8 cellular contexts compared by ENCODE assay signal in the genomic region with DNA sequence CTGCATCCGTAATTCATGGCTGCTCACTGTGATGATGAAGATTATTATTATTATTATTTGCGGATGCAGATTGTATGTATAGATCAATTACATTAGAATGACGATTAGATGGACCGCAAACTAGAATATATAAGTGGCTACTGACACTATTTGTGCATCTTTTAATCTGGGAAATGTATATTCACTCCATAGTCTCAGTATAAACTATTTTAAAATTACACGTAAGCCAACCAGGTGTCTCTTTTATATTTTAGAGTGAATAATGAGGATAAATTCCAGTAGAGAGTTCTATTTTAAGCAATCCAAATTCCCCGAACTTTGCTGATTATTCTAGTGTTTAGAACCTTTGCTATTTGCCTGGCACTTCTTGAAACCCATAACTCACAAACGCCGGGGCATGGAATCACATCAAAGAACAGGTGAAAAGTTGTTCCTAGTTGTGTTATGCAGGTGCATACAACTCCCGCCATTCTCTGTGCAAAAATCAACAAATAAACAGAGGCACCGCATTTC. TPM values are rescaled to one million over a fixed set of nuclear protein-coding genes. Genes with fewer than 3 reads are reported as not detected.
DNase-seq lines count a peak whose midpoint lies in the region; ATAC-seq and TF ChIP-seq lines count a peak whose summit lies in the region.

No MANE protein-coding gene starts in this region.

- H3K4me3 ChIP-seq in CD8-positive, alpha-beta T cell (ENCODE audit: low read depth, low read length): peak overlapping the region; percentile 63
- peak overlapping the region; percentile 40 for H3K4me3 ChIP-seq in NT2/D1 (ENCODE audit: insufficient read length, low read depth)
- H3K4me3 ChIP-seq in effector memory CD4-positive, alpha-beta T cell (ENCODE audit: insufficient read depth, low read depth, low read length, poor library complexity, severe bottlenecking): peak overlapping the region; percentile 49
- H3K4me3 ChIP-seq in osteoblast (ENCODE audit: insufficient read depth, low read length): peak overlapping the region; percentile 95

- peak overlapping the region; percentile 96 for H3K27ac ChIP-seq in CD8-positive, alpha-beta T cell (ENCODE audit: low read depth, low read length)
- H3K27ac ChIP-seq in effector memory CD4-positive, alpha-beta T cell (ENCODE audit: insufficient read depth, low read length, poor library complexity, severe bottlenecking): peak overlapping the region; percentile 45
- no peak overlapping the region for H3K27ac ChIP-seq in osteoblast (ENCODE audit: low read depth, low read length)

- no peaks in the 10 kb centered on the region for H3K9me3 Mint-ChIP-seq in CD8-positive, alpha-beta T cell

- no peak for DNase-seq in CD8-positive, alpha-beta T cell
- DNase-seq in NT2/D1 (ENCODE audit: low read depth, low spot score) (no peak), osteoblast (ENCODE audit: insufficient read length, low spot score, missing footprints) (no peak), DMS 273 treated with DMSO at 0.1 percent for 48 hours (lab: John Stamatoyannopoulos, UW) (no peak), NCI-H1048 (lab: John Stamatoyannopoulos, UW) (no peak), kidney glomerular epithelial cell (lab: John Stamatoyannopoulos, UW) (no peak), GM19238 (ENCODE audit: insufficient read length, low spot score) (no peak)
- DNase-seq in effector memory CD4-positive, alpha-beta T cell: no peak

- no peaks in the 10 kb centered on the region for H3K36me3 ChIP-seq in CD8-positive, alpha-beta T cell (ENCODE audit: insufficient read depth, low read length)
- H3K36me3 ChIP-seq in NT2/D1 (ENCODE audit: insufficient read depth, insufficient read length, low read length) (peaks cover 27% of the 10 kb centered on the region), osteoblast (ENCODE audit: insufficient read depth, low read length) (peaks cover 4% of the 10 kb centered on the region)
- H3K36me3 ChIP-seq in effector memory CD4-positive, alpha-beta T cell (ENCODE audit: control insufficient read depth, insufficient read depth, low read length): peaks cover 13% of the 10 kb centered on the region

- H3K36me3 Mint-ChIP-seq in CD8-positive, alpha-beta T cell: peaks cover 28% of the 10 kb centered on the region

- no peaks in the 10 kb centered on the region for H3K9me3 ChIP-seq in CD8-positive, alpha-beta T cell (ENCODE audit: low read length)
- no peaks in the 10 kb centered on the region for H3K9me3 ChIP-seq in NT2/D1 (ENCODE audit: insufficient read depth, low read length)
- no peaks in the 10 kb centered on the region for H3K9me3 ChIP-seq in effector memory CD4-positive, alpha-beta T cell (ENCODE audit: control insufficient read depth, low read length)
- H3K9me3 ChIP-seq in osteoblast (ENCODE audit: low read depth, low read length): no peaks in the 10 kb centered on the region

- peaks cover 31% of the 10 kb centered on the region for H3K4me1 Mint-ChIP-seq in CD8-positive, alpha-beta T cell (ENCODE audit: low read depth)

- peak overlapping the region; percentile 98 for H3K4me3 Mint-ChIP-seq in CD8-positive, alpha-beta T cell

- CTCF ChIA-PET in CD8-positive, alpha-beta T cell (lab: Charles Lee): no interaction called here

- POLR2A ChIA-PET in CD8-positive, alpha-beta T cell (lab: Charles Lee): interaction anchor here (0.6 to 1.2 kb wide), 10 partner anchors 17 to 579 kb away, joined by 3 to 5 read pairs (median 4); no protein-coding TSS in a partner anchor

- no peaks in the 10 kb centered on the region for H3K27me3 ChIP-seq in CD8-positive, alpha-beta T cell (ENCODE audit: insufficient read depth, low read length)
- H3K27me3 ChIP-seq in NT2/D1 (ENCODE audit: insufficient read depth, insufficient read length) (no peaks in the 10 kb centered on the region), osteoblast (ENCODE audit: insufficient read depth, low read length) (peaks cover 7% of the 10 kb centered on the region)
- H3K27me3 ChIP-seq in effector memory CD4-positive, alpha-beta T cell (replicated peaks; ENCODE audit: control insufficient read depth, insufficient read depth, low read length, poor library complexity, severe bottlenecking): no peaks in the 10 kb centered on the region

- H2AFZ ChIP-seq in osteoblast (ENCODE audit: low read length): peak overlapping the region; percentile 93

- H3K4me1 ChIP-seq in CD8-positive, alpha-beta T cell (ENCODE audit: insufficient read depth, low read length): peaks cover 12% of the 10 kb centered on the region
- H3K4me1 ChIP-seq in NT2/D1 (ENCODE audit: insufficient read depth, insufficient read length): no peaks in the 10 kb centered on the region
- H3K4me1 ChIP-seq in effector memory CD4-positive, alpha-beta T cell (ENCODE audit: control insufficient read depth, insufficient read depth, low read length, poor library complexity, severe bottlenecking): no peaks in the 10 kb centered on the region
- H3K4me1 ChIP-seq in osteoblast (ENCODE audit: insufficient read depth, low read length): peaks cover 12% of the 10 kb centered on the region

- H4K20me1 ChIP-seq in osteoblast (ENCODE audit: insufficient read depth, low read length): no peaks in the 10 kb centered on the region

- ATAC-seq in CD8-positive, alpha-beta T cell: no peak

- TF ChIP-seq CTCF in CD8-positive, alpha-beta T cell (IDR thresholded peaks at IDR 0.05): no peak
- TF ChIP-seq CTCF in osteoblast (IDR thresholded peaks at IDR 0.05; ENCODE audit: extremely low read depth, low read depth, low read length): no peak

- H3K27me3 Mint-ChIP-seq in CD8-positive, alpha-beta T cell (ENCODE audit: low read depth): peaks cover 22% of the 10 kb centered on the region

- intact Hi-C loops in CD8-positive, alpha-beta T cell (cut with DNase I, micrococcal nuclease): loop anchor here (1.0 to 10.0 kb wide), 4 partner anchors 37 to 446 kb away; partner anchors contain the start of genes FAM3C (in 2 of the 2) and CPED1 (in 1 of the 2)

- peaks cover 16% of the 10 kb centered on the region for H3K79me2 ChIP-seq in osteoblast (ENCODE audit: insufficient read depth, low read length)

- H3K9ac ChIP-seq in NT2/D1 (ENCODE audit: insufficient read length, low read depth): no peak overlapping the region

- peak overlapping the region; percentile 95 for H3K4me2 ChIP-seq in osteoblast (ENCODE audit: insufficient read depth, low read length)

- peak overlapping the region; percentile 98 for H3K27ac Mint-ChIP-seq in CD8-positive, alpha-beta T cell

RNA-seq across cellular contexts. Expression of gene ING3, which starts 0.5 kb away (rescaled TPM):
- total RNA-seq in CD8-positive, alpha-beta T cell: 10 to 100 TPM; 51.3 to 53.7 TPM
- 16.6 and 17.7 TPM in 2 replicates for total RNA-seq in osteoblast

RNA-seq across cellular contexts. Expression of gene CPED1, which starts 38.4 kb away (rescaled TPM):
- not detected for total RNA-seq in CD8-positive, alpha-beta T cell
- total RNA-seq in osteoblast: 30.8 and 37.4 TPM in 2 replicates

Comparison
In these comparisons a context has a peak if more than half of its experiments do, and no peak if none do; other contexts are left out.
1. H3K4me3 ChIP-seq: peak in every context shown above with its lines; median percentile 95 in osteoblast; 63 in CD8-positive, alpha-beta T cell; 49 in effector memory CD4-positive, alpha-beta T cell; 40 in NT2/D1.
2. RNA of gene CPED1, which starts 38.4 kb away (total RNA-seq): 30.8 to 37.4 TPM in osteoblast; not detected in CD8-positive, alpha-beta T cell; every median in the first group is over 10 times any median in the second.